ENCODE assay signal across 1 cellular context in genomic region chr6:160667854-160668481, GRCh38.
TF ChIP-seq lines count a peak whose summit lies in the region.

No MANE protein-coding gene starts in this region.

TF ChIP-seq in WTC11, 78 proteins besides CTCF, POLR2A, EP300 and RAD21 (continued from another document):
- no peak for TF ChIP-seq ZNF532 (CRISPR knock-in tag; IDR thresholded peaks at IDR 0.05; ENCODE audit: borderline replicate concordance)
